ENCODE assay signal across 9 cellular contexts in the genomic region with DNA sequence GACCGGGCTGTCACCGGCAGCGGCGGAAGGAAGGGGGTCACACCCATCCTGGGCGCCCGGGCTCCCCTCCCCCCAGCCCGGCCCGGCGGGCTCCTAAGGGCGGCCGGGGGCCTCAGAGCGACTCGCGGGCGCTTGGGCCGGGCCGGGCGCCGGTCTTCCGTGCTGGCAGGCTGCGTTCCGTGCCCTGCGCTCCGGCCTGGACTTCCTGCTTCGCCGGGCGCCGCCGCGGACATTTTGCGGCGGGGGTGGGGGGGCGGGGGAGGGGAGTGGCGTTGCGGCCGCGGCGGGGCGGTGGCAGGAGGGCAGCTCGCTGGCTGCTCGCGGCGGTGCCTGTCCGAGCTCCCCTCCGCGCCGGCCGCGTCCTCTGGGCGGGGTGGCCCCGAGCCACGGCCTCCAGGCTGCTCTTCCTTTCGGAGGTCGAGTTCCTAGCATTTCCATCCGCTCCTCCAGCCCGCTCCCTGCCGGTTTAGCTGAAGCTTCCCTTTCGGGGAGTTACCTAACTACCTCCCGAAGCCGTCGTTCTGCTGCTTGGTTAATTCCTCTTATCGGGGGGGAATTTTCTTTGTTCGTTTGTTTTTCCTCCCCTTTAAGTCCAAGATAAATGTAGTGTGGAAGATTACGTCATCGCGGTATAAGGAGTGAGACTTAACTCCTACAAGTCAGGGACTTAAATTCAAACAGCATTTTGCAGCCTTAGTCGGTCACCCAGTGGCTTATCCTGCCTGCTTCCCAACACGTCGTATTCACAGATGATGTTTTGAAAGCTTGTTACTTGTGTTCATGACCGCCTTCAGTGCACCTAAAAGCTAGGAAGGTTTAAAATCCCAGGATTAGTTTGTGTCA. TPM values are rescaled to one million over a fixed set of nuclear protein-coding genes. Genes with fewer than 3 reads are reported as not detected.
DNase-seq lines count a peak whose midpoint lies in the region; ATAC-seq, FAIRE-seq and TF ChIP-seq lines count a peak whose summit lies in the region.
"Had no signal": no experiment of that assay in that cellular context is flagged by ENCODE, and none has a peak within 500 bp of the region (broad histone marks: within the 10 kb centered on the region; RNA-seq: fewer than 3 reads in every experiment).

No MANE protein-coding gene starts in this region.

- no peaks in the 10 kb centered on the region for H3K27me3 Mint-ChIP-seq in CD4-positive, alpha-beta T cell
- H3K27me3 Mint-ChIP-seq in neural progenitor cell (ENCODE audit: insufficient read depth, low read depth) = peaks cover 7% of the 10 kb centered on the region

- peak overlapping the region; percentile 98 for H3K4me3 Mint-ChIP-seq in CD4-positive, alpha-beta T cell
- H3K4me3 Mint-ChIP-seq in neural progenitor cell = peak overlapping the region; percentile 99

- H3K4me1 Mint-ChIP-seq in CD4-positive, alpha-beta T cell (ENCODE audit: low read depth) = peaks cover 72% of the 10 kb centered on the region
- H3K4me1 Mint-ChIP-seq in neural progenitor cell = peaks cover 19% of the 10 kb centered on the region

- intact Hi-C loops in CD4-positive, alpha-beta T cell (cut with DNase I, micrococcal nuclease) = loop anchor here in 1 of 2 experiments (1.0 kb wide), 1 partner anchor 28 kb away; no protein-coding TSS in a partner anchor
- intact Hi-C loops in transverse colon (cut with DNase I; ENCODE audit: low total_unique reads) = loop anchor here (10.0 kb wide), 1 partner anchor 62 kb away; no protein-coding TSS in a partner anchor

- WGBS in transverse colon (ENCODE audit: low coverage in 1 of 2), 2 donors = 1% methylated on average over 38 of the region's 70 CpGs; no CpG with 5 or more reads in 1 of the 2 donors

- no peak for FAIRE-seq in frontal cortex (lab: Jason Lieb, UNC)

- no peaks in the 10 kb centered on the region for H3K27me3 ChIP-seq in CD4-positive, alpha-beta T cell (ENCODE audit: control insufficient read depth, insufficient read depth, low read length)
- H3K27me3 ChIP-seq in neural progenitor cell (no peaks in the 10 kb centered on the region), transverse colon (no peaks in the 10 kb centered on the region)

- H3K4me1 ChIP-seq in neural progenitor cell (no peaks in the 10 kb centered on the region), transverse colon (peaks cover 16 to 45% (median 35%) of the 10 kb centered on the region in 4 donors)

- H3K36me3 Mint-ChIP-seq in CD4-positive, alpha-beta T cell (ENCODE audit: low read depth) = peaks cover 57% of the 10 kb centered on the region
- H3K36me3 Mint-ChIP-seq in neural progenitor cell = peaks cover 14% of the 10 kb centered on the region

- H3F3A ChIP-seq in neural progenitor cell (ENCODE audit: low read depth) = peaks cover 25% of the 10 kb centered on the region

- ATAC-seq in CD4-positive, alpha-beta T cell (ENCODE audit: poor library complexity) = peak; percentile 43
- ATAC-seq in GM19463 (IDR thresholded peaks at IDR 0.05; ENCODE audit: unreplicated experiment) = peak; percentile 38

- no peaks in the 10 kb centered on the region for H3K36me3 ChIP-seq in neural progenitor cell
- no peaks in the 10 kb centered on the region for H3K36me3 ChIP-seq in transverse colon

- peak; percentile 33 for TF ChIP-seq POLR2A in transverse colon (IDR thresholded peaks at IDR 0.05)

- peak overlapping the region; percentile 81 for H3K4me2 ChIP-seq in neural progenitor cell

- peak overlapping the region; percentile 98 for H3K27ac Mint-ChIP-seq in CD4-positive, alpha-beta T cell
- H3K27ac Mint-ChIP-seq in neural progenitor cell = peak overlapping the region; percentile 99

- peak overlapping the region; percentile 73 for H3K9ac ChIP-seq in neural progenitor cell

- peaks cover 44% of the 10 kb centered on the region for H4K20me1 ChIP-seq in neural progenitor cell (ENCODE audit: low read depth)

- no peaks in the 10 kb centered on the region for H3K9me3 ChIP-seq in CD4-positive, alpha-beta T cell (ENCODE audit: control insufficient read depth, low read length)
- no peaks in the 10 kb centered on the region for H3K9me3 ChIP-seq in neural progenitor cell (ENCODE audit: low read depth)
- no peaks in the 10 kb centered on the region for H3K9me3 ChIP-seq in transverse colon

- peak overlapping the region; percentile 71 for H3K4me3 ChIP-seq in neural progenitor cell
- peak overlapping the region; percentile 86 to 100 (median 98) for H3K4me3 ChIP-seq in transverse colon

- no peaks in the 10 kb centered on the region for H3K9me3 Mint-ChIP-seq in CD4-positive, alpha-beta T cell
- no peaks in the 10 kb centered on the region for H3K9me3 Mint-ChIP-seq in neural progenitor cell

- H2AFZ ChIP-seq in neural progenitor cell (replicated peaks) = no peak overlapping the region

- TF ChIP-seq CTCF in CD4-positive, alpha-beta T cell (IDR thresholded peaks at IDR 0.05) = no peak
- no peak for TF ChIP-seq CTCF in neural progenitor cell (IDR thresholded peaks at IDR 0.05)
- TF ChIP-seq CTCF in transverse colon (IDR thresholded peaks at IDR 0.05) = no peak

- CTCF ChIA-PET in CD4-positive, alpha-beta T cell (lab: Charles Lee) = interaction anchor here (0.8 to 8.3 kb wide), 8 partner anchors 14 to 394 kb away, joined by 3 to 64 read pairs (median 6); no protein-coding TSS in a partner anchor

- peaks cover 49% of the 10 kb centered on the region for H3K79me2 ChIP-seq in neural progenitor cell (ENCODE audit: low read depth)

- peak; percentile 12 to 57 (median 41) for DNase-seq in CD4-positive, alpha-beta T cell
- DNase-seq in HPDE6-E6E7 (ENCODE audit: extremely low spot score) (peak; percentile 32), RKO (ENCODE audit: low spot score) (peak; percentile 86), frontal cortex (ENCODE audit: low spot score in 2 of 2) (peak; percentile 54 to 72), neural progenitor cell (ENCODE audit: low spot score) (peak; percentile 85), transverse colon (peak; percentile 65)
- peak; percentile 39 for DNase-seq in activated naive CD4-positive, alpha-beta T cell treated with Interleukin-2 at 50 U/mL for 16 hours

- POLR2A ChIA-PET in CD4-positive, alpha-beta T cell (lab: Charles Lee) = interaction anchor here (0.7 to 14.5 kb wide), 20 partner anchors 13 to 1267 kb away, joined by 3 to 618 read pairs (median 6); a partner anchor contains a TSS

- H3K27ac ChIP-seq in CD4-positive, alpha-beta T cell (ENCODE audit: low read depth, low read length) = peak overlapping the region; percentile 97
- H3K27ac ChIP-seq in neural progenitor cell (peak overlapping the region; percentile 93), transverse colon (peak overlapping the region; percentile 99 to 100 (median 100))

- in situ Hi-C loops in transverse colon (cut with MboI; ENCODE audit: low pct_ligation_motif_present in 1 of 4, low pct_unique_long_range_greater_than_20kb in 1 of 4, low sequenced_read_pairs in 3 of 4) = no loop called here

- no peak for TF ChIP-seq EP300 in transverse colon (IDR thresholded peaks at IDR 0.05; ENCODE audit: low read depth)

RNA-seq across cellular contexts. Expression of a gene that starts 0.7 kb away (rescaled TPM):
- 100 to 1,000 TPM; 375 to 379 TPM for total RNA-seq in CD4-positive, alpha-beta T cell
- total RNA-seq in frontal cortex (468 TPM), neural progenitor cell (ENCODE audit: low replicate concordance) (267 and 348 TPM in 2 replicates), transverse colon (100 to 1,000 TPM; 140 to 245 (median 174) TPM)

RNA-seq across cellular contexts. Expression of a gene that starts 51.8 kb away (rescaled TPM):
- not detected for total RNA-seq in CD4-positive, alpha-beta T cell
- not detected for total RNA-seq in frontal cortex
- total RNA-seq in neural progenitor cell (ENCODE audit: low replicate concordance) = not detected in 2 replicates
- total RNA-seq in transverse colon = not detected
- total RNA-seq: activated CD8-positive, alpha-beta memory T cell treated with anti-CD3 and anti-CD28 coated beads for 36 hours had no signal

Comparison
In these comparisons a context has a peak if more than half of its experiments do, and no peak if none do; other contexts are left out.
1. Peak in every context shown above with its lines: DNase-seq, ATAC-seq, H3K4me3 ChIP-seq and H3K27ac ChIP-seq.
2. DNase-seq: peak in every context shown above with its lines; median percentile 86 in RKO; 85 in neural progenitor cell; 65 in transverse colon; 63 in frontal cortex; 41 in CD4-positive, alpha-beta T cell; 39 in activated naive CD4-positive, alpha-beta T cell treated with Interleukin-2 at 50 U/mL for 16 hours; 32 in HPDE6-E6E7.